Comparison of ENCODE assay signal across 8 cellular contexts in the genomic region with DNA sequence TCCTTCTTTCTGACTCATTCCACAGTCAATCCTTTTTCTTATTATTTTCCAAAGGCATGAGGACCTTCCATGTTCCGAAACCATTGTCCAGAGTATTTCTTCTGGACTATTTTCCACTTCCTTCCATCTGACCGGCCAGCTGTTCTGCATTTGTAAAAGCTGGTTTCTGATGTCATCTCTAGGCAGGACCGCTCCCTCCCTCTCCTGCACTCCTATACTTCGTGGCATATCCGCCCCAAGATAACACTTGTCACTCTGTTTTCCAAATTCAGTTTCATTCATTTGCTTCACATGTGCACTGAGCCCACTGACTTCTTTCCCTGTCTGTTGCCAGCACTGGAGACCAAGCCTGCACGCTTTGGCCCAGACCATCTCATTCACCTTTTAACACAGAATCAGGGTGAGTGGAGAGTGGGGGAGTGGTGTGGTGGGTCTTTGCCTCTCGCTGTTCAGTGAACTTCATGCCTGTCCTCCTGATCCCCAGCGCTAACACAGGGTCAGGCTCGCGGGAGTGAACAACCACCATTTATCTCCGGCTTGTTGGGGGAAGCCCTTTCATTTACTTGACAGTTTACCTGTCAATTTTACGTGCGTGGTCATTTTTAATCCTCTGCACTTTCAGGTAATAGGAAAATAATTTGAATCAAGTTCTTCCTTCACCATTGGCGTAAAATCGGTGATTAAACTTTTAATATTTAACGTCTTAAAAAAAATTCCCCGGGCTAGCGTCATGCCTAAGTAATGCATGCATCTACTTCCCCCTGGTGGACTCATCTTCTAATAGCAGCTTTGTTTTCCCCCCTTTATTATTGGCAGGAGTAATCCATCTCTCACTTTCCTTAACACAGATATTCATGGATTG. TPM values are rescaled to one million over a fixed set of nuclear protein-coding genes. Genes with fewer than 3 reads are reported as not detected.
A peak's percentile ranks its signal among the peaks of the same experiment; 100 is the strongest.
DNase-seq lines count a peak whose midpoint lies in the region; ATAC-seq and TF ChIP-seq lines count a peak whose summit lies in the region.

No MANE protein-coding gene starts in this region.

- H3K4me3 Mint-ChIP-seq in GM23338 = no peak overlapping the region

- H3K9me3 Mint-ChIP-seq in GM23338 = no peaks in the 10 kb centered on the region

- 0 out of 2 replicates have a peak overlapping the region, but pooled peaks have one; percentile 13 for H3K4me3 ChIP-seq in GM23338
- peak overlapping the region; percentile 14 for H3K4me3 ChIP-seq in right cardiac atrium (ENCODE audit: low read length)

- peak; percentile 74 for DNase-seq in COLO829 (ENCODE audit: low spot score)
- peak; percentile 84 for DNase-seq in GM23338 (ENCODE audit: low spot score)
- DNase-seq in NCI-H226 = peak; percentile 31
- peak; percentile 59 for DNase-seq in amniotic stem cell (lab: John Stamatoyannopoulos, UW)
- DNase-seq in right cardiac atrium = no peak
- DNase-seq in retina = peak; percentile 74

- 14% methylated on average over 18 of the region's 18 CpGs for WGBS in right cardiac atrium

- no peak overlapping the region for H3K4me2 ChIP-seq in GM23338

- no peak overlapping the region for H3K27ac ChIP-seq in GM23338 (ENCODE audit: low read depth)
- H3K27ac ChIP-seq in right cardiac atrium (ENCODE audit: low read length) = no peak overlapping the region

- H3K27me3 ChIP-seq in GM23338 (ENCODE audit: insufficient read depth) = no peaks in the 10 kb centered on the region
- no peaks in the 10 kb centered on the region for H3K27me3 ChIP-seq in right cardiac atrium (ENCODE audit: control insufficient read depth, insufficient read depth)

- TF ChIP-seq CTCF in GM23338 (conservative IDR thresholded peaks at IDR 0.05; ENCODE audit: low read depth in 2 of 2) = peak; percentile 84 to 91

- no peaks in the 10 kb centered on the region for H3K9me3 ChIP-seq in right cardiac atrium (ENCODE audit: control insufficient read depth, low read length)

- intact Hi-C loops in right cardiac atrium (cut with DNase I) = loop anchor here in 3 of 4 donors (5.0 to 10.0 kb wide), 3 partner anchors 106 to 238 kb away; no protein-coding TSS in a partner anchor

- no peaks in the 10 kb centered on the region for H3K79me2 ChIP-seq in GM23338 (replicated peaks; ENCODE audit: insufficient read depth)

- H3K4me1 Mint-ChIP-seq in GM23338 = no peaks in the 10 kb centered on the region

- no peaks in the 10 kb centered on the region for H3K36me3 Mint-ChIP-seq in GM23338 (ENCODE audit: low read depth)

- no peaks in the 10 kb centered on the region for H3F3A ChIP-seq in GM23338 (replicated peaks; ENCODE audit: low read depth)

- ATAC-seq in GM23338 = peak; percentile 73
- peak; percentile 78 to 81 for ATAC-seq in right cardiac atrium
- ATAC-seq in GM21367 (IDR thresholded peaks at IDR 0.05; ENCODE audit: unreplicated experiment) = no peak
- no peak for ATAC-seq in HG02852 (IDR thresholded peaks at IDR 0.05; ENCODE audit: unreplicated experiment)

- no peak overlapping the region for H2AFZ ChIP-seq in GM23338

- no peaks in the 10 kb centered on the region for H3K9me2 ChIP-seq in GM23338 (ENCODE audit: insufficient read depth)

- H4K20me1 ChIP-seq in GM23338 (replicated peaks; ENCODE audit: insufficient read depth) = no peaks in the 10 kb centered on the region

- peaks cover 2% of the 10 kb centered on the region for H3K27me3 Mint-ChIP-seq in GM23338 (ENCODE audit: insufficient read depth, low read depth, poor library complexity)

- H3K4me1 ChIP-seq in GM23338 (ENCODE audit: insufficient read depth) (peaks cover 6% of the 10 kb centered on the region; the same call in 1 of the 2 replicates), right cardiac atrium (ENCODE audit: control insufficient read depth, insufficient read depth, low read length) (peaks cover 2% of the 10 kb centered on the region)

- no peak overlapping the region for H3K27ac Mint-ChIP-seq in GM23338

- no peaks in the 10 kb centered on the region for H3K36me3 ChIP-seq in GM23338 (ENCODE audit: insufficient read depth)

TF ChIP-seq in GM23338, 12 proteins besides CTCF, POLR2A, EP300 and RAD21:
- TF ChIP-seq ZNF114 (CRISPR knock-in tag; IDR thresholded peaks at IDR 0.05) = no peak

RNA-seq across cellular contexts. Expression of a gene that starts 52.5 kb away (rescaled TPM):
- total RNA-seq in GM23338 (2014; rRNA removed; shearing (Covaris generic)) = 35.1 and 43.9 TPM in 2 replicates
- polyA plus RNA-seq in GM23338 (2016; fragmentation: Nextera tagmentation; extraction: Ambion mirVana) (69.8 and 73.5 TPM in 2 replicates), right cardiac atrium (2.1 TPM)
- total RNA-seq in right cardiac atrium = 1 to 10 TPM; 1.5 to 1.8 (median 1.6) TPM

Comparison
In these comparisons a context has a peak if more than half of its experiments do, and no peak if none do; other contexts are left out.
1. DNase-seq: peak in COLO829 (single experiment), GM23338 (single experiment), NCI-H226 (single experiment), amniotic stem cell (single experiment) and retina (single experiment); none in right cardiac atrium (0 of 3).
2. ATAC-seq: peak in GM23338 (single experiment) and right cardiac atrium (2 of 2); none in GM21367 (single experiment) and HG02852 (single experiment).
3. RNA of a gene that starts 52.5 kb away (total RNA-seq): 35.1 to 43.9 TPM in GM23338; 1.5 to 1.8 TPM in right cardiac atrium; every median in the first group is over 10 times any median in the second.